Comparison of ENCODE assay signal across 11 cellular contexts in genomic region chr10:29926649-29927048, GRCh38.
DNase-seq lines count a peak whose midpoint lies in the region; ATAC-seq and TF ChIP-seq lines count a peak whose summit lies in the region.
"Had no signal": no experiment of that assay in that cellular context is flagged by ENCODE, and none has a peak within 500 bp of the region (broad histone marks: within the 10 kb centered on the region; RNA-seq: fewer than 3 reads in every experiment).

No MANE protein-coding gene starts in this region.

- BruUV-seq in Caco-2 (replicated peaks; lab: Mats Ljungman, UMichigan) = no TSS peak

- ATAC-seq in GM19324 (IDR thresholded peaks at IDR 0.05; ENCODE audit: low FRiP score, unreplicated experiment) = no peak

- CTCF ChIA-PET in Caco-2 (lab: Charles Lee) = no interaction called here

- no peaks in the 10 kb centered on the region for H3K27me3 ChIP-seq in Caco-2 (replicated peaks; ENCODE audit: control insufficient read depth, insufficient read depth, low read length)
- H3K27me3 ChIP-seq: suprapubic skin had no signal

- no peaks in the 10 kb centered on the region for H3K36me3 Mint-ChIP-seq in Caco-2 (ENCODE audit: insufficient read depth, unreplicated experiment)
- H3K36me3 Mint-ChIP-seq in endothelial cell (ENCODE audit: low read depth, unreplicated experiment) = peaks cover 24% of the 10 kb centered on the region
- H3K36me3 Mint-ChIP-seq in nephron progenitor cell (ENCODE audit: low read depth) = peaks cover 4% of the 10 kb centered on the region

- H3K4me1 Mint-ChIP-seq in Caco-2 (ENCODE audit: low read depth, unreplicated experiment) (peaks cover 37% of the 10 kb centered on the region), endothelial cell (ENCODE audit: unreplicated experiment) (peaks cover 16% of the 10 kb centered on the region), nephron progenitor cell (peaks cover 46% of the 10 kb centered on the region)

- no peak overlapping the region for H3K4me3 ChIP-seq in Caco-2 (ENCODE audit: low read depth, low read length)
- no peak overlapping the region for H3K4me3 ChIP-seq in LNCaP clone FGC (ENCODE audit: low read depth, low read length)
- H3K4me3 ChIP-seq: suprapubic skin had no signal

- POLR2A ChIA-PET in Caco-2 (lab: Charles Lee) = no interaction called here

- intact Hi-C loops in Caco-2 (cut with micrococcal nuclease; ENCODE audit: unreplicated experiment) = loop anchor here (1.0 kb wide), 1 partner anchor 76 kb away; no protein-coding TSS in a partner anchor

- H3K9me3 Mint-ChIP-seq in Caco-2 (ENCODE audit: unreplicated experiment) = peaks cover 33% of the 10 kb centered on the region
- peaks cover 13% of the 10 kb centered on the region for H3K9me3 Mint-ChIP-seq in endothelial cell (ENCODE audit: unreplicated experiment)
- peaks cover 44% of the 10 kb centered on the region for H3K9me3 Mint-ChIP-seq in nephron progenitor cell

- no peaks in the 10 kb centered on the region for H3K36me3 ChIP-seq in Caco-2 (ENCODE audit: control insufficient read depth, insufficient read depth, low read length)
- H3K36me3 ChIP-seq: suprapubic skin had no signal

- H3K27ac Mint-ChIP-seq in Caco-2 (ENCODE audit: unreplicated experiment) (no peak overlapping the region), endothelial cell (ENCODE audit: unreplicated experiment) (no peak overlapping the region), nephron progenitor cell (no peak overlapping the region)
- H3K27ac Mint-ChIP-seq: activated T-helper 1 cell treated with anti-CD3 and anti-CD28 coated beads, Interleukin-12 subunit alpha, Interleukin-12 subunit beta, Interleukin-2, Interleukin-4 antibody, amounts not matched to agents 30 ng/mL and 10 ng/mL and 1 ng/mL, durations not matched to agents 14 hours and 24 hours and 36 hours had no signal

- H3K4me1 ChIP-seq in Caco-2 = peaks cover 23% of the 10 kb centered on the region

- DNase-seq in Caco-2 (peak in 1 of 2 experiments; percentile 42), LNCaP clone FGC (ENCODE audit: low read depth) (no peak), endothelial cell (ENCODE audit: low spot score) (no peak), nephron progenitor cell (peak; percentile 35), OCI-M2 (lab: John Stamatoyannopoulos, UW; ENCODE audit: unreplicated experiment) (no peak), cerebellar cortex (ENCODE audit: low spot score) (no peak), NCI-H1930 (lab: John Stamatoyannopoulos, UW) (no peak)
- DNase-seq: SW 1271 had no signal

- H3K4me3 Mint-ChIP-seq in Caco-2 (ENCODE audit: unreplicated experiment) = no peak overlapping the region
- no peak overlapping the region for H3K4me3 Mint-ChIP-seq in endothelial cell (ENCODE audit: unreplicated experiment)
- peak overlapping the region; percentile 1 for H3K4me3 Mint-ChIP-seq in nephron progenitor cell
- H3K4me3 Mint-ChIP-seq: activated T-helper 1 cell treated with anti-CD3 and anti-CD28 coated beads, Interleukin-12 subunit alpha, Interleukin-12 subunit beta, Interleukin-2, Interleukin-4 antibody, amounts not matched to agents 30 ng/mL and 10 ng/mL and 1 ng/mL, durations not matched to agents 14 hours and 24 hours and 36 hours had no signal

- TF ChIP-seq CTCF in Caco-2 (IDR thresholded peaks at IDR 0.05; ENCODE audit: insufficient read depth in 1 of 2, low read depth in 1 of 2, low read length in 1 of 2, severe bottlenecking in 1 of 2, unreplicated experiment in 1 of 2) (peak; percentile 46 to 60), LNCaP clone FGC (IDR thresholded peaks at IDR 0.05; ENCODE audit: control insufficient read depth, extremely low read depth, insufficient read depth) (peak; percentile 30), endothelial cell (IDR thresholded peaks at IDR 0.05; ENCODE audit: unreplicated experiment) (peak; percentile 26), nephron progenitor cell (IDR thresholded peaks at IDR 0.05) (peak; percentile 53)

- H3K9me3 ChIP-seq in Caco-2 = peaks cover under 1% of the 10 kb centered on the region
- H3K9me3 ChIP-seq: suprapubic skin had no signal

- H3K27me3 Mint-ChIP-seq in Caco-2 (ENCODE audit: insufficient read depth, unreplicated experiment) (no peaks in the 10 kb centered on the region), endothelial cell (ENCODE audit: unreplicated experiment) (peaks cover 7% of the 10 kb centered on the region), nephron progenitor cell (ENCODE audit: low read depth, poor library complexity) (peaks cover 3% of the 10 kb centered on the region)
